Comparison of ENCODE assay signal across 14 cellular contexts in the genomic region with DNA sequence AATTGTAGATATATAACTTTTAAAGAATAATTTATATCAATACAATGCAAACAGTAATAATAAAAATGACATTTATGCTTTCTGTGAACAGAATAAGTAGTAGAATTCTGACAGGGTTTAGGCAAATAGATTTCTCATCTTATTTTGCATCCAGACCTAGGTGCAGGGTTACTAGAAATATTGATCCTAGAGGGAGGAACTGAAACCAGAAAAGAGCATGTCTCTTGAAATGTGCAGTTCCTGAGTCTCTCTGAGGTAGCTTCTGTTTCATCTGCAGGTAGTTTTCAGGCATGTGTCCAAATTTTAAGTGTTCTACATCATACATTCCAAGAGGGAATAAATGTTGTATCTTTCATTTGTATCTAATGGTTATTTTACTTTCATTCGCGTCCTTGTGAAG.
DNase-seq lines count a peak whose midpoint lies in the region; ATAC-seq, FAIRE-seq and TF ChIP-seq lines count a peak whose summit lies in the region.
"Had no signal": no experiment of that assay in that cellular context is flagged by ENCODE, and none has a peak within 500 bp of the region (broad histone marks: within the 10 kb centered on the region; RNA-seq: fewer than 3 reads in every experiment).

No MANE protein-coding gene starts in this region.

- DNase-seq in GM19239 (ENCODE audit: insufficient read length, low spot score): peak; percentile 1
- DNase-seq in GM23338 (ENCODE audit: low spot score): no peak
- no peak for DNase-seq in HEK293T (ENCODE audit: extremely low spot score)
- no peak for DNase-seq in AG08396 (ENCODE audit: low spot score)
- no peak for DNase-seq in colonic mucosa
- DNase-seq: activated CD4-positive, CD25-positive, alpha-beta regulatory T cell treated with anti-CD3 and anti-CD28 coated beads, Interleukin-2, amount 50 U/mL, for 72 hours; COR-L47; NCI-H526; posterior cingulate gyrus had no signal

- POLR2A ChIA-PET in HEK293T (lab: Yijun Ruan, JAX): no interaction called here

- H3K9me2 ChIP-seq in GM23338 (ENCODE audit: insufficient read depth): no peaks in the 10 kb centered on the region

- H4K20me1 ChIP-seq in GM23338 (replicated peaks; ENCODE audit: insufficient read depth): no peaks in the 10 kb centered on the region

- no peaks in the 10 kb centered on the region for H3F3A ChIP-seq in GM23338 (replicated peaks; ENCODE audit: low read depth)

- no peaks in the 10 kb centered on the region for H3K9me3 ChIP-seq in colonic mucosa
- H3K9me3 ChIP-seq: breast epithelium had no signal

- CTCF ChIA-PET in HEK293T (lab: Yijun Ruan, JAX): no interaction called here

- H3K9ac ChIP-seq in colonic mucosa (ENCODE audit: low read depth in 2 of 2, low read length in 2 of 2): no peak overlapping the region

- H3K27me3 Mint-ChIP-seq in GM23338 (ENCODE audit: insufficient read depth, low read depth, poor library complexity): peaks cover 1% of the 10 kb centered on the region
- no peaks in the 10 kb centered on the region for H3K27me3 Mint-ChIP-seq in stimulated activated memory B cell treated with anti-CD40 and anti-IgM and Interleukin-4, amounts not matched to agents 10 μg/mL and 1 μg/mL and 100 μg/mL, for 72 hours

- H3K36me3 Mint-ChIP-seq in GM23338 (ENCODE audit: low read depth): 0 out of 3 replicates have a peak, but pooled peaks cover 3% of the 10 kb centered on the region
- H3K36me3 Mint-ChIP-seq in stimulated activated memory B cell treated with anti-CD40 and anti-IgM and Interleukin-4, amounts not matched to agents 10 μg/mL and 1 μg/mL and 100 μg/mL, for 72 hours: no peaks in the 10 kb centered on the region
- H3K36me3 Mint-ChIP-seq: stimulated activated effector memory CD8-positive, alpha-beta T cell treated with anti-CD3 and anti-CD28 coated beads, Interleukin-12 subunit alpha, Interleukin-12 subunit beta, amount 100 ng/mL, for 72 hours had no signal

- peaks cover 7% of the 10 kb centered on the region for H3K9me3 Mint-ChIP-seq in GM23338
- H3K9me3 Mint-ChIP-seq in stimulated activated memory B cell treated with anti-CD40 and anti-IgM and Interleukin-4, amounts not matched to agents 10 μg/mL and 1 μg/mL and 100 μg/mL, for 72 hours: peaks cover 3% of the 10 kb centered on the region

- H3K4me2 ChIP-seq in GM23338: no peak overlapping the region

- H3K27me3 ChIP-seq in GM23338 (ENCODE audit: insufficient read depth) (no peaks in the 10 kb centered on the region), colonic mucosa (no peaks in the 10 kb centered on the region)
- H3K27me3 ChIP-seq: breast epithelium had no signal

- H3K36me3 ChIP-seq in GM23338 (ENCODE audit: insufficient read depth): no peaks in the 10 kb centered on the region
- H3K36me3 ChIP-seq in colonic mucosa: no peaks in the 10 kb centered on the region
- H3K36me3 ChIP-seq: breast epithelium had no signal

- H3K4me3 ChIP-seq in GM23338 (no peak overlapping the region), colonic mucosa (no peak overlapping the region)
- H3K4me3 ChIP-seq: breast epithelium, lung had no signal

- ATAC-seq in GM23338 (no peak), HG03159 (IDR thresholded peaks at IDR 0.05; ENCODE audit: unreplicated experiment) (peak; percentile 99)
- ATAC-seq in stimulated activated memory B cell treated with anti-CD40 and anti-IgM and Interleukin-4, amounts not matched to agents 10 μg/mL and 1 μg/mL and 100 μg/mL, for 72 hours: peak; percentile 71
- ATAC-seq: stimulated activated effector memory CD8-positive, alpha-beta T cell treated with anti-CD3 and anti-CD28 coated beads, Interleukin-12 subunit alpha, Interleukin-12 subunit beta, amount 100 ng/mL, for 72 hours had no signal

- TF ChIP-seq CTCF in GM23338 (conservative IDR thresholded peaks at IDR 0.05; ENCODE audit: low read depth in 2 of 2) (no peak), colonic mucosa (IDR thresholded peaks at IDR 0.05) (no peak)

- H3K27ac ChIP-seq in GM23338 (ENCODE audit: low read depth): no peak overlapping the region
- H3K27ac ChIP-seq in colonic mucosa: no peak overlapping the region
- H3K27ac ChIP-seq: breast epithelium had no signal

- H3K4me3 Mint-ChIP-seq in GM23338: no peak overlapping the region
- no peak overlapping the region for H3K4me3 Mint-ChIP-seq in stimulated activated memory B cell treated with anti-CD40 and anti-IgM and Interleukin-4, amounts not matched to agents 10 μg/mL and 1 μg/mL and 100 μg/mL, for 72 hours
- H3K4me3 Mint-ChIP-seq: stimulated activated effector memory CD8-positive, alpha-beta T cell treated with anti-CD3 and anti-CD28 coated beads, Interleukin-12 subunit alpha, Interleukin-12 subunit beta, amount 100 ng/mL, for 72 hours had no signal

- H3K4me1 ChIP-seq in GM23338 (ENCODE audit: insufficient read depth): no peaks in the 10 kb centered on the region
- H3K4me1 ChIP-seq in colonic mucosa: no peaks in the 10 kb centered on the region
- H3K4me1 ChIP-seq: breast epithelium had no signal

- intact Hi-C loops in colonic mucosa (cut with DNase I): no loop called here

- peak; percentile 44 for FAIRE-seq in GM19239 (lab: Jason Lieb, UNC)

- H3K4me1 Mint-ChIP-seq in GM23338: peaks cover 3% of the 10 kb centered on the region; the same call in 1 of the 3 replicates
- H3K4me1 Mint-ChIP-seq in stimulated activated memory B cell treated with anti-CD40 and anti-IgM and Interleukin-4, amounts not matched to agents 10 μg/mL and 1 μg/mL and 100 μg/mL, for 72 hours: peaks cover 13% of the 10 kb centered on the region
- H3K4me1 Mint-ChIP-seq: stimulated activated effector memory CD8-positive, alpha-beta T cell treated with anti-CD3 and anti-CD28 coated beads, Interleukin-12 subunit alpha, Interleukin-12 subunit beta, amount 100 ng/mL, for 72 hours had no signal

- no peak overlapping the region for H3K27ac Mint-ChIP-seq in GM23338
- H3K27ac Mint-ChIP-seq in stimulated activated memory B cell treated with anti-CD40 and anti-IgM and Interleukin-4, amounts not matched to agents 10 μg/mL and 1 μg/mL and 100 μg/mL, for 72 hours: peak overlapping the region; percentile 61
- H3K27ac Mint-ChIP-seq: stimulated activated effector memory CD8-positive, alpha-beta T cell treated with anti-CD3 and anti-CD28 coated beads, Interleukin-12 subunit alpha, Interleukin-12 subunit beta, amount 100 ng/mL, for 72 hours had no signal

- H2AFZ ChIP-seq in GM23338: peak overlapping the region; percentile 72; the same call in 1 of the 2 replicates

- H3K79me2 ChIP-seq in GM23338 (replicated peaks; ENCODE audit: insufficient read depth): no peaks in the 10 kb centered on the region

TF ChIP-seq in GM23338, 12 proteins besides CTCF, POLR2A, EP300 and RAD21 (continues in another document):
- TF ChIP-seq ZNF331 (CRISPR knock-in tag; IDR thresholded peaks at IDR 0.05; ENCODE audit: low read depth) (no peak), NANOG (IDR thresholded peaks at IDR 0.05; ENCODE audit: borderline replicate concordance) (no peak), POLR2AphosphoS5 (IDR thresholded peaks at IDR 0.05; ENCODE audit: low read depth) (no peak), JUNB (IDR thresholded peaks at IDR 0.05; ENCODE audit: unreplicated experiment) (no peak), EZH2 (IDR thresholded peaks at IDR 0.05; ENCODE audit: low read depth, unreplicated experiment) (no peak), ZNF114 (CRISPR knock-in tag; IDR thresholded peaks at IDR 0.05) (no peak)

TF ChIP-seq in HEK293T, 16 proteins besides CTCF, POLR2A, EP300 and RAD21:
- TF ChIP-seq NFRKB (IDR thresholded peaks at IDR 0.05) (no peak), ELF4 (IDR thresholded peaks at IDR 0.05) (no peak), FOXM1 (IDR thresholded peaks at IDR 0.05; ENCODE audit: borderline replicate concordance) (no peak), TARDBP (IDR thresholded peaks at IDR 0.05) (no peak), FOXK2 (IDR thresholded peaks at IDR 0.05) (no peak), CTBP1 (IDR thresholded peaks at IDR 0.05; ENCODE audit: borderline replicate concordance) (no peak), SP1 (IDR thresholded peaks at IDR 0.05) (no peak)
